13 cellular contexts compared by ENCODE assay signal in genomic region chr16:57038151-57038550, GRCh38. TPM values are rescaled to one million over a fixed set of nuclear protein-coding genes. Genes with fewer than 3 reads are reported as not detected.
DNase-seq lines count a peak whose midpoint lies in the region; TF ChIP-seq lines count a peak whose summit lies in the region.
"Had no signal": no experiment of that assay in that cellular context is flagged by ENCODE, and none has a peak within 500 bp of the region (broad histone marks: within the 10 kb centered on the region; RNA-seq: fewer than 3 reads in every experiment).

No MANE protein-coding gene starts in this region.

- H3K4me1 Mint-ChIP-seq in activated T-helper 1 cell treated with anti-CD3 and anti-CD28 coated beads, Interleukin-12 subunit alpha, Interleukin-12 subunit beta, Interleukin-2, Interleukin-4 antibody, amounts not matched to agents 30 ng/mL and 10 ng/mL and 1 ng/mL, durations not matched to agents 14 hours and 24 hours and 36 hours (ENCODE audit: low read depth), result peaks cover 79% of the 10 kb centered on the region
- H3K4me1 Mint-ChIP-seq in type B pancreatic cell (ENCODE audit: unreplicated experiment), result peaks cover 5% of the 10 kb centered on the region

- H3K36me3 Mint-ChIP-seq in activated T-helper 1 cell treated with anti-CD3 and anti-CD28 coated beads, Interleukin-12 subunit alpha, Interleukin-12 subunit beta, Interleukin-2, Interleukin-4 antibody, amounts not matched to agents 30 ng/mL and 10 ng/mL and 1 ng/mL, durations not matched to agents 14 hours and 24 hours and 36 hours (ENCODE audit: low read depth), result peaks cover 70% of the 10 kb centered on the region
- no peaks in the 10 kb centered on the region for H3K36me3 Mint-ChIP-seq in type B pancreatic cell

- no peak overlapping the region for H3K4me3 Mint-ChIP-seq in activated T-helper 1 cell treated with anti-CD3 and anti-CD28 coated beads, Interleukin-12 subunit alpha, Interleukin-12 subunit beta, Interleukin-2, Interleukin-4 antibody, amounts not matched to agents 30 ng/mL and 10 ng/mL and 1 ng/mL, durations not matched to agents 14 hours and 24 hours and 36 hours
- no peak overlapping the region for H3K4me3 Mint-ChIP-seq in type B pancreatic cell
- H3K4me3 Mint-ChIP-seq: GM23338 had no signal

- peak; percentile 65 for DNase-seq in AG10803 (ENCODE audit: low read depth)
- peak; percentile 79 for DNase-seq in HCEC 1CT
- DNase-seq in activated T-helper 1 cell treated with anti-CD3 and anti-CD28 coated beads, Interleukin-12 subunit alpha, Interleukin-12 subunit beta, Interleukin-2, Interleukin-4 antibody, amounts not matched to agents 30 ng/mL and 10 ng/mL and 1 ng/mL, durations not matched to agents 14 hours and 24 hours and 36 hours (ENCODE audit: low spot score), result no peak
- peak; percentile 75 for DNase-seq in iris pigment epithelial cell (ENCODE audit: low read depth)
- DNase-seq in HUDEP-2 (lab: John Stamatoyannopoulos, UW; ENCODE audit: unreplicated experiment in 76 of 76), result no peak
- DNase-seq in hypothalamus (lab: John Stamatoyannopoulos, UW), result no peak
- DNase-seq in NCI-H2081 (lab: John Stamatoyannopoulos, UW), result no peak
- DNase-seq in type B pancreatic cell (ENCODE audit: extremely low spot score, unreplicated experiment), result no peak
- DNase-seq: NCI-H187, right cardiac atrium, tibial artery had no signal

- H3K4me3 ChIP-seq in AG10803 (ENCODE audit: low read length), result no peak overlapping the region
- H3K4me3 ChIP-seq: GM23338, hepatocyte, tibial artery had no signal

- intact Hi-C loops in activated T-helper 1 cell treated with anti-CD3 and anti-CD28 coated beads, Interleukin-12 subunit alpha, Interleukin-12 subunit beta, Interleukin-2, Interleukin-4 antibody, amounts not matched to agents 30 ng/mL and 10 ng/mL and 1 ng/mL, durations not matched to agents 14 hours and 24 hours and 36 hours (cut with micrococcal nuclease), result no loop called here

- H3K27ac Mint-ChIP-seq in activated T-helper 1 cell treated with anti-CD3 and anti-CD28 coated beads, Interleukin-12 subunit alpha, Interleukin-12 subunit beta, Interleukin-2, Interleukin-4 antibody, amounts not matched to agents 30 ng/mL and 10 ng/mL and 1 ng/mL, durations not matched to agents 14 hours and 24 hours and 36 hours, result peak overlapping the region; percentile 77
- H3K27ac Mint-ChIP-seq in type B pancreatic cell, result no peak overlapping the region
- H3K27ac Mint-ChIP-seq: GM23338 had no signal

- H3K27me3 Mint-ChIP-seq in activated T-helper 1 cell treated with anti-CD3 and anti-CD28 coated beads, Interleukin-12 subunit alpha, Interleukin-12 subunit beta, Interleukin-2, Interleukin-4 antibody, amounts not matched to agents 30 ng/mL and 10 ng/mL and 1 ng/mL, durations not matched to agents 14 hours and 24 hours and 36 hours (ENCODE audit: insufficient read depth), result no peaks in the 10 kb centered on the region
- H3K27me3 Mint-ChIP-seq in type B pancreatic cell, result peaks cover 14% of the 10 kb centered on the region

- no peaks in the 10 kb centered on the region for H3K9me3 Mint-ChIP-seq in activated T-helper 1 cell treated with anti-CD3 and anti-CD28 coated beads, Interleukin-12 subunit alpha, Interleukin-12 subunit beta, Interleukin-2, Interleukin-4 antibody, amounts not matched to agents 30 ng/mL and 10 ng/mL and 1 ng/mL, durations not matched to agents 14 hours and 24 hours and 36 hours
- no peaks in the 10 kb centered on the region for H3K9me3 Mint-ChIP-seq in type B pancreatic cell

- TF ChIP-seq CTCF in AG10803 (conservative IDR thresholded peaks at IDR 0.05; ENCODE audit: low read length), result no peak
- TF ChIP-seq CTCF in type B pancreatic cell (conservative IDR thresholded peaks at IDR 0.05), result no peak

RNA-seq across cellular contexts. Expression of gene NLRC5, which starts 48.8 kb away (rescaled TPM):
- total RNA-seq in activated T-helper 1 cell treated with anti-CD3 and anti-CD28 coated beads, Interleukin-12 subunit alpha, Interleukin-12 subunit beta, Interleukin-2, Interleukin-4 antibody, amounts not matched to agents 30 ng/mL and 10 ng/mL and 1 ng/mL, durations not matched to agents 14 hours and 24 hours and 36 hours, result 164 and 175 TPM in 2 replicates
- 1.7 and 2.7 TPM in 2 replicates for total RNA-seq in type B pancreatic cell (ENCODE audit: low replicate concordance)

RNA-seq across cellular contexts. Expression of gene CPNE2, which starts 54.2 kb away (rescaled TPM):
- 3.7 and 4.6 TPM in 2 replicates for total RNA-seq in activated T-helper 1 cell treated with anti-CD3 and anti-CD28 coated beads, Interleukin-12 subunit alpha, Interleukin-12 subunit beta, Interleukin-2, Interleukin-4 antibody, amounts not matched to agents 30 ng/mL and 10 ng/mL and 1 ng/mL, durations not matched to agents 14 hours and 24 hours and 36 hours
- 28.8 and 32.0 TPM in 2 replicates for total RNA-seq in type B pancreatic cell (ENCODE audit: low replicate concordance)

Comparison
In these comparisons a context has a peak if more than half of its experiments do, and no peak if none do; other contexts are left out.
1. DNase-seq: peak in AG10803 (single experiment), HCEC 1CT (single experiment) and iris pigment epithelial cell (single experiment); none in activated T-helper 1 cell treated with anti-CD3 and anti-CD28 coated beads, Interleukin-12 subunit alpha, Interleukin-12 subunit beta, Interleukin-2, Interleukin-4 antibody, amounts not matched to agents 30 ng/mL and 10 ng/mL and 1 ng/mL, durations not matched to agents 14 hours and 24 hours and 36 hours (single experiment), HUDEP-2 (0 of 76), hypothalamus (0 of 51), NCI-H2081 (0 of 2) and type B pancreatic cell (single experiment).
2. RNA of gene NLRC5, which starts 48.8 kb away (total RNA-seq): 164 to 175 TPM in activated T-helper 1 cell treated with anti-CD3 and anti-CD28 coated beads, Interleukin-12 subunit alpha, Interleukin-12 subunit beta, Interleukin-2, Interleukin-4 antibody, amounts not matched to agents 30 ng/mL and 10 ng/mL and 1 ng/mL, durations not matched to agents 14 hours and 24 hours and 36 hours; 1.7 to 2.7 TPM in type B pancreatic cell; every median in the first group is over 10 times any median in the second.